22 cellular contexts compared by ENCODE assay signal in genomic region chr11:65129649-65130441, GRCh38. TPM values are rescaled to one million over a fixed set of nuclear protein-coding genes. Genes with fewer than 3 reads are reported as not detected.
A peak's percentile ranks its signal among the peaks of the same experiment; 100 is the strongest.
DNase-seq lines count a peak whose midpoint lies in the region; ATAC-seq and TF ChIP-seq lines count a peak whose summit lies in the region.
"Had no signal": no experiment of that assay in that cellular context is flagged by ENCODE, and none has a peak within 500 bp of the region (broad histone marks: within the 10 kb centered on the region; RNA-seq: fewer than 3 reads in every experiment).

No MANE protein-coding gene starts in this region.

- no peaks in the 10 kb centered on the region for H3K9me3 ChIP-seq in BLaER1 treated with 17β-estradiol and CSF1 and Interleukin-3, amounts not matched to agents 10 nM and 100 nM (replicated peaks in 1 of 11)
- H3K9me3 ChIP-seq in H9 (ENCODE audit: control insufficient read depth, low read depth, low read length), result no peaks in the 10 kb centered on the region
- H3K9me3 ChIP-seq in neuronal stem cell (replicated peaks in 1 of 2; ENCODE audit: control insufficient read depth in 2 of 2, insufficient read depth in 1 of 2, low read depth in 1 of 2, low read length in 2 of 2), result no peaks in the 10 kb centered on the region
- no peaks in the 10 kb centered on the region for H3K9me3 ChIP-seq in colonic mucosa
- H3K9me3 ChIP-seq: HAP-1 had no signal

- H3K4me3 ChIP-seq in BLaER1 treated with 17β-estradiol and CSF1 and Interleukin-3, amounts not matched to agents 10 nM and 100 nM, result peak overlapping the region in 1 of 10 experiments; percentile 34; a peak in 1 of 20 replicates
- H3K4me3 ChIP-seq in neuronal stem cell (ENCODE audit: low read length in 2 of 2) (no peak overlapping the region), lower leg skin (ENCODE audit: low read depth, poor library complexity, severe bottlenecking) (no peak overlapping the region), colonic mucosa (no peak overlapping the region)
- H3K4me3 ChIP-seq: HAP-1 had no signal

- H2BK5ac ChIP-seq in H9 (ENCODE audit: insufficient read length, low read length) (no peak overlapping the region), neuronal stem cell (ENCODE audit: low read length) (no peak overlapping the region)

- H3K4me1 Mint-ChIP-seq in H9, result peaks cover 9 to 13% of the 10 kb centered on the region in 2 experiments

- no peaks in the 10 kb centered on the region for H3K79me2 ChIP-seq in H9 (ENCODE audit: insufficient read depth, low read length)

- no peaks in the 10 kb centered on the region; a peak in 1 of 5 replicates for H3K9me3 Mint-ChIP-seq in H9
- H3K9me3 Mint-ChIP-seq: effector memory CD8-positive, alpha-beta T cell had no signal

- no peaks in the 10 kb centered on the region for H3K27me3 Mint-ChIP-seq in H9 (ENCODE audit: low read depth)
- H3K27me3 Mint-ChIP-seq: CD4-positive, alpha-beta memory T cell; effector memory CD8-positive, alpha-beta T cell had no signal

- no peak overlapping the region for H3K4ac ChIP-seq in H9 (ENCODE audit: low read depth, low read length)
- no peak overlapping the region for H3K4ac ChIP-seq in neuronal stem cell (ENCODE audit: low read length)

- H3K36me3 Mint-ChIP-seq in H9 (ENCODE audit: insufficient read depth in 1 of 3, low read depth in 3 of 3), result peaks cover 13 to 61% (median 57%) of the 10 kb centered on the region in 3 experiments; a peak in 6 of 7 replicates

- no peaks in the 10 kb centered on the region for H3K27me3 ChIP-seq in BLaER1 treated with 17β-estradiol and CSF1 and Interleukin-3, amounts not matched to agents 10 nM and 100 nM
- H3K27me3 ChIP-seq in H9 (ENCODE audit: insufficient read depth, low read length), result no peaks in the 10 kb centered on the region
- no peaks in the 10 kb centered on the region for H3K27me3 ChIP-seq in neuronal stem cell (ENCODE audit: control insufficient read depth in 3 of 3, insufficient read depth in 3 of 3, low read depth in 1 of 3, low read length in 3 of 3)
- H3K27me3 ChIP-seq in colonic mucosa, result no peaks in the 10 kb centered on the region

- no peak overlapping the region; a peak in 1 of 7 replicates for H3K27ac Mint-ChIP-seq in H9

- peaks cover 66 to 79% (median 73%) of the 10 kb centered on the region in 11 experiments for H3K36me3 ChIP-seq in BLaER1 treated with 17β-estradiol and CSF1 and Interleukin-3, amounts not matched to agents 10 nM and 100 nM
- H3K36me3 ChIP-seq in neuronal stem cell (replicated peaks in 1 of 2; ENCODE audit: control insufficient read depth in 2 of 2, insufficient read depth in 2 of 2, low read length in 2 of 2), result peaks cover 69 to 78% of the 10 kb centered on the region in 2 donors
- peaks cover 52% of the 10 kb centered on the region for H3K36me3 ChIP-seq in colonic mucosa

- peak overlapping the region in 7 of 11 experiments; percentile 26 to 61 (median 48); a peak in 14 of 22 replicates for H3K9ac ChIP-seq in BLaER1 treated with 17β-estradiol and CSF1 and Interleukin-3, amounts not matched to agents 10 nM and 100 nM
- H3K9ac ChIP-seq in H9 (ENCODE audit: extremely low read depth, insufficient read length, low read length), result no peak overlapping the region
- H3K9ac ChIP-seq in neuronal stem cell (ENCODE audit: low read depth, low read length, poor library complexity), result no peak overlapping the region
- no peak overlapping the region for H3K9ac ChIP-seq in colonic mucosa (ENCODE audit: low read depth in 2 of 2, low read length in 2 of 2)

- H3T11ph ChIP-seq in H9 (ENCODE audit: low read length), result no peak overlapping the region

- H3K23ac ChIP-seq in H9 (ENCODE audit: insufficient read length, low read depth, low read length) (no peak overlapping the region), neuronal stem cell (ENCODE audit: low read depth, low read length, poor library complexity) (peak overlapping the region; percentile 47)

- H3K56ac ChIP-seq in H9 (ENCODE audit: insufficient read length, low read depth, low read length), result no peak overlapping the region

- H3K79me1 ChIP-seq in H9 (ENCODE audit: insufficient read depth, low read depth, low read length, poor library complexity, severe bottlenecking) (no peaks in the 10 kb centered on the region), neuronal stem cell (ENCODE audit: low read depth, low read length) (peaks cover 18% of the 10 kb centered on the region)

- no peak overlapping the region for H2BK12ac ChIP-seq in H9 (ENCODE audit: insufficient read length, low read depth, low read length)
- no peak overlapping the region for H2BK12ac ChIP-seq in neuronal stem cell (ENCODE audit: low read length)

- peaks cover 26 to 49% (median 43%) of the 10 kb centered on the region in 10 experiments for H3K4me1 ChIP-seq in BLaER1 treated with 17β-estradiol and CSF1 and Interleukin-3, amounts not matched to agents 10 nM and 100 nM
- H3K4me1 ChIP-seq in H9 (ENCODE audit: insufficient read depth, low read length) (no peaks in the 10 kb centered on the region), neuronal stem cell (ENCODE audit: control insufficient read depth in 2 of 2, insufficient read depth in 1 of 2, low read depth in 1 of 2, low read length in 2 of 2) (peaks cover 6 to 9% of the 10 kb centered on the region in 2 donors), colonic mucosa (peaks cover 15% of the 10 kb centered on the region)

- no peak overlapping the region for H2BK120ac ChIP-seq in H9 (ENCODE audit: low read depth, low read length, poor library complexity, severe bottlenecking)
- H2BK120ac ChIP-seq in neuronal stem cell (ENCODE audit: low read depth, low read length), result no peak overlapping the region

- intact Hi-C loops in lower leg skin (cut with DNase I; ENCODE audit: low total_unique reads), result no loop called here
- intact Hi-C loops in colonic mucosa (cut with DNase I), result no loop called here

- H4K20me1 ChIP-seq in BLaER1 treated with 17β-estradiol and CSF1 and Interleukin-3, amounts not matched to agents 10 nM and 100 nM, result peaks cover 29 to 81% (median 49%) of the 10 kb centered on the region in 11 experiments; a peak in 20 of 22 replicates
- H4K20me1 ChIP-seq in H9 (ENCODE audit: control insufficient read depth, insufficient read depth, insufficient read length), result no peaks in the 10 kb centered on the region

- H3K14ac ChIP-seq in H9 (ENCODE audit: insufficient read depth, low read length), result no peak overlapping the region
- no peak overlapping the region for H3K14ac ChIP-seq in neuronal stem cell (ENCODE audit: low read length)

- H3K4me2 ChIP-seq in BLaER1 treated with 17β-estradiol and CSF1 and Interleukin-3, amounts not matched to agents 10 nM and 100 nM, result peak overlapping the region in 7 of 11 experiments; percentile 44 to 100 (median 86); a peak in 14 of 22 replicates
- H3K4me2 ChIP-seq in H9 (ENCODE audit: insufficient read depth, insufficient read length, low read length), result no peak overlapping the region
- no peak overlapping the region for H3K4me2 ChIP-seq in neuronal stem cell (ENCODE audit: insufficient read depth, low read length, poor library complexity, severe bottlenecking)

- H4K91ac ChIP-seq in H9 (ENCODE audit: insufficient read length, low read depth, low read length), result no peak overlapping the region
- H4K91ac ChIP-seq in neuronal stem cell (ENCODE audit: low read depth, low read length, poor library complexity), result no peak overlapping the region

- H2BK15ac ChIP-seq in H9 (ENCODE audit: low read depth, low read length), result no peak overlapping the region
- H2BK15ac ChIP-seq in neuronal stem cell (ENCODE audit: low read length), result no peak overlapping the region

- H3K18ac ChIP-seq in H9 (ENCODE audit: insufficient read length, low read depth, low read length) (no peak overlapping the region), neuronal stem cell (ENCODE audit: low read length) (peak overlapping the region; percentile 39)

- ATAC-seq in HG03135 (IDR thresholded peaks at IDR 0.05; ENCODE audit: unreplicated experiment), result no peak
- ATAC-seq: effector memory CD8-positive, alpha-beta T cell; left cardiac atrium; SK-N-SH treated with all-trans-retinoic acid at 6 μM for 48 hours had no signal

- no peak for TF ChIP-seq POLR2A in lower leg skin (IDR thresholded peaks at IDR 0.05)

- TF ChIP-seq CTCF in H9 (conservative IDR thresholded peaks at IDR 0.05), result peak; percentile 39; the same call in 2 of the 3 replicates
- no peak for TF ChIP-seq CTCF in VCaP (conservative IDR thresholded peaks at IDR 0.05)
- no peak for TF ChIP-seq CTCF in lower leg skin (IDR thresholded peaks at IDR 0.05)
- TF ChIP-seq CTCF in colonic mucosa (IDR thresholded peaks at IDR 0.05), result no peak

- H2AFZ ChIP-seq in H9 (ENCODE audit: low read length), result no peak overlapping the region
- no peak overlapping the region for H2AFZ ChIP-seq in neuronal stem cell (ENCODE audit: low read length)

- H4K8ac ChIP-seq in H9 (replicated peaks; ENCODE audit: insufficient read length, low read depth, low read length), result no peak overlapping the region
- H4K8ac ChIP-seq in neuronal stem cell (ENCODE audit: low read depth, low read length), result peak overlapping the region; percentile 77

- H3K4me3 Mint-ChIP-seq in H9, result no peak overlapping the region
- H3K4me3 Mint-ChIP-seq: CD4-positive, alpha-beta memory T cell; effector memory CD8-positive, alpha-beta T cell had no signal

- H4K5ac ChIP-seq in H9 (ENCODE audit: insufficient read length, low read depth, low read length), result no peak overlapping the region

- peaks cover 9% of the 10 kb centered on the region for H3K23me2 ChIP-seq in H9 (ENCODE audit: insufficient read length, low read depth, low read length, poor library complexity, severe bottlenecking)

- H3K27ac ChIP-seq in BLaER1 treated with 17β-estradiol and CSF1 and Interleukin-3, amounts not matched to agents 10 nM and 100 nM, result peak overlapping the region in 5 of 11 experiments; percentile 13 to 50 (median 29); a peak in 8 of 22 replicates
- H3K27ac ChIP-seq in H9 (ENCODE audit: insufficient read length, low read depth, low read length) (no peak overlapping the region), VCaP (peak overlapping the region; percentile 12; the same call in 1 of the 2 replicates), neuronal stem cell (replicated peaks; ENCODE audit: low read length) (no peak overlapping the region), colonic mucosa (no peak overlapping the region)

- DNase-seq in H9 (no peak), neuronal stem cell (ENCODE audit: low spot score) (no peak), NCI-H82 treated with DMSO at 0.1 percent for 48 hours (lab: John Stamatoyannopoulos, UW; ENCODE audit: unreplicated experiment) (no peak), lower leg skin (ENCODE audit: low spot score in 2 of 2) (no peak), colonic mucosa (no peak)
- DNase-seq: activated naive CD4-positive, alpha-beta T cell treated with Interleukin-2 at 50 U/mL for 16 hours; CD4-positive, alpha-beta memory T cell; central memory CD4-positive, alpha-beta T cell; DMS79 treated with DMSO at 0.1 percent for 48 hours; effector memory CD8-positive, alpha-beta T cell; left cardiac atrium; MM.1S; NCI-H1694 treated with DMSO at 0.1 percent for 48 hours; NCI-H226; RPMI8226; stimulated activated CD8-positive, alpha-beta memory T cell treated with anti-CD3 and anti-CD28 coated beads, Interleukin-4, amount 100 ng/mL, for 48 hours; T1000 had no signal

- H2AK5ac ChIP-seq in H9 (ENCODE audit: insufficient read length, low read length), result no peak overlapping the region
- no peak overlapping the region for H2AK5ac ChIP-seq in neuronal stem cell (ENCODE audit: low read depth, low read length)

- no peak overlapping the region for H2BK20ac ChIP-seq in H9 (ENCODE audit: low read depth, low read length, poor library complexity, severe bottlenecking)

- WGBS in H9 (ENCODE audit: extremely low coverage, insufficient read length, low lambda C conversion rate), result no CpG with 5 or more reads among the region's 13 CpGs
- WGBS in neuronal stem cell (ENCODE audit: extremely low coverage in 2 of 2, insufficient read length in 2 of 2, insufficient replicate concordance in 1 of 2), 2 donors, result no CpG with 5 or more reads among the region's 13 CpGs
- 80 to 85% methylated on average over 6 to 13 of the region's 13 CpGs for WGBS in lower leg skin, 2 donors

RNA-seq across cellular contexts. Expression of gene SYVN1, which starts 4.5 kb away (rescaled TPM):
- 31.3 and 31.6 TPM in 2 replicates for total RNA-seq in H9 (2021)
- polyA plus RNA-seq in neuronal stem cell (2013, experiment 1 of 2), result 16.9 TPM
- 16.0 TPM for polyA plus RNA-seq in neuronal stem cell (2013, experiment 2 of 2)
- total RNA-seq in lower leg skin, result 10 to 100 TPM; 21.9 to 60.3 (median 47.8) TPM
- total RNA-seq in colonic mucosa, result 10 to 100 TPM; 64.3 to 66.0 TPM

RNA-seq across cellular contexts. Expression of gene MRPL49, which starts 7.7 kb away (rescaled TPM):
- total RNA-seq in H9 (2021) (66.7 and 73.4 TPM in 2 replicates), lower leg skin (100 to 1,000 TPM in 1 of 4 donors, 10 to 100 TPM in 3; 61.0 to 107 (median 82.4) TPM), colonic mucosa (10 to 100 TPM; 60.7 to 72.3 TPM)
- polyA plus RNA-seq in neuronal stem cell (2013, experiment 1 of 2), result 26.4 TPM
- 23.8 TPM for polyA plus RNA-seq in neuronal stem cell (2013, experiment 2 of 2)

RNA-seq across cellular contexts. Expression of gene FAU, which starts 7.9 kb away (rescaled TPM):
- total RNA-seq in H9 (2021) (898 and 954 TPM in 2 replicates), lower leg skin (1,000 to 10,000 TPM in 2 of 4 donors, 100 to 1,000 TPM in 2; 574 to 1,562 (median 887) TPM), colonic mucosa (100 to 1,000 TPM; 752 to 950 TPM)
- 1,200 TPM for polyA plus RNA-seq in neuronal stem cell (2013, experiment 1 of 2)
- polyA plus RNA-seq in neuronal stem cell (2013, experiment 2 of 2), result 1,182 TPM

RNA-seq across cellular contexts. Expression of gene ZNHIT2, which starts 12.3 kb away (rescaled TPM):
- total RNA-seq in H9 (2021) (18.3 and 19.0 TPM in 2 replicates), lower leg skin (10 to 100 TPM; 10.7 to 24.9 (median 17.7) TPM), colonic mucosa (10 to 100 TPM in 1 of 2 donors, 1 to 10 TPM in 1; 8.1 to 17.3 TPM)
- polyA plus RNA-seq in neuronal stem cell (2013, experiment 1 of 2), result 3.3 TPM
- 3.4 TPM for polyA plus RNA-seq in neuronal stem cell (2013, experiment 2 of 2)

RNA-seq across cellular contexts. Expression of gene TM7SF2, which starts 18.2 kb away (rescaled TPM):
- total RNA-seq in H9 (2021) (74.8 and 76.1 TPM in 2 replicates), lower leg skin (100 to 1,000 TPM; 118 to 374 (median 160) TPM), colonic mucosa (10 to 100 TPM; 26.6 to 40.0 TPM)
- polyA plus RNA-seq in neuronal stem cell (2013, experiment 1 of 2), result 50.3 TPM
- 46.9 TPM for polyA plus RNA-seq in neuronal stem cell (2013, experiment 2 of 2)

Comparison
In these comparisons a context has a peak if more than half of its experiments do, and no peak if none do; other contexts are left out.
1. H3K4me2 ChIP-seq: peak in BLaER1 treated with 17β-estradiol and CSF1 and Interleukin-3, amounts not matched to agents 10 nM and 100 nM (7 of 11); none in H9 (single experiment) and neuronal stem cell (single experiment).
2. H3K9ac ChIP-seq: peak in BLaER1 treated with 17β-estradiol and CSF1 and Interleukin-3, amounts not matched to agents 10 nM and 100 nM (7 of 11); none in H9 (single experiment), neuronal stem cell (single experiment) and colonic mucosa (0 of 2).